8 cellular contexts compared by ENCODE assay signal in the genomic region with DNA sequence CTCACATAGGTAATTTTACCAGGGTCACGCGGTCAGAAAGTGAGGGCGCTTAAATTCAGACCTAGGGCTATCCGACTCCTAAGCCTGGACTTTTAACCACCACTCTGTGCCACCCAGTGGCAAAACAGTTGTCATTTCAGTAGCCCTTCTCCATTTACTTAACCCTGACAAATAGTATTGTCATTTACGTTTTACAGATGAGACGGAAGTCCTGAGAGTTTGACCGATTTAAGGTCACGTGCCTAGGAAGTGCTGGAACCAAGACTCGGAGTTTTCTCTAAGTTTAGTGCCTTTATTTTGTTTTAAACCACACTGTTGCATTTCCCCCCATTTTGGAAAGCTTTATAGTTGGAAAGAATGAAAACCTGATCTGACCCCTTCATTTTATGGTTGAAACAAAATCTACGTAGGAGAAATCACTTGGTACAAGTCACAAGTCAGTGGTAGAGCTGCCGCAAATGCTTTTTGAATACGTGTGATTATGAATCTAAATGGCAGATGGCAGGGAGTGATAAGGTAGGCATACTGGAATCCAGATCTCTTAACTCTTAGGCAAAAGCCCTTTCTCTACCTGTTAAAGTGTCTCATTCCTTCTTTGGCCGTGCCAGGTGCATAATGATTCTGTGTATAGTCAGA. TPM values are rescaled to one million over a fixed set of nuclear protein-coding genes. Genes with fewer than 3 reads are reported as not detected.
DNase-seq lines count a peak whose midpoint lies in the region; ATAC-seq and TF ChIP-seq lines count a peak whose summit lies in the region.

No MANE protein-coding gene starts in this region.

- H3K4me1 ChIP-seq in right atrium auricular region: peaks cover 0 to 42% of the 10 kb centered on the region in 2 donors

- H3K27me3 ChIP-seq in right atrium auricular region: no peaks in the 10 kb centered on the region

- peak overlapping the region; percentile 99 to 100 for H3K27ac Mint-ChIP-seq in activated naive CD4-positive, alpha-beta T cell treated with anti-CD3 and anti-CD28 coated beads, Interleukin-2, amount 50 U/mL, for 72 hours

- peak; percentile 31 for ATAC-seq in HG02678 (IDR thresholded peaks at IDR 0.05; ENCODE audit: unreplicated experiment)
- peak; percentile 45 to 54 for ATAC-seq in activated naive CD4-positive, alpha-beta T cell treated with anti-CD3 and anti-CD28 coated beads, Interleukin-2, amount 50 U/mL, for 72 hours
- ATAC-seq in sciatic nerve: peak; percentile 4

- peak overlapping the region; percentile 70 to 83 for H3K4me3 ChIP-seq in right atrium auricular region

- H3K9me3 Mint-ChIP-seq in activated naive CD4-positive, alpha-beta T cell treated with anti-CD3 and anti-CD28 coated beads, Interleukin-2, amount 50 U/mL, for 72 hours: no peaks in the 10 kb centered on the region

- H3K9me3 ChIP-seq in right atrium auricular region: no peaks in the 10 kb centered on the region

- intact Hi-C loops in sciatic nerve (cut with DNase I): no loop called here

- H3K27ac ChIP-seq in right atrium auricular region: peak overlapping the region; percentile 93 to 96

- DNase-seq in stimulated activated CD8-positive, alpha-beta memory T cell treated with anti-CD3 and anti-CD28 coated beads, Interleukin-15, amount 100 ng/mL, for 24 hours (ENCODE audit: low read depth): peak; percentile 5
- no peak for DNase-seq in stimulated activated CD8-positive, alpha-beta memory T cell treated with anti-CD3 and anti-CD28 coated beads, Interleukin-4, amount 100 ng/mL, for 48 hours
- peak; percentile 32 for DNase-seq in NCI-H2029 (lab: John Stamatoyannopoulos, UW)
- DNase-seq in activated naive CD4-positive, alpha-beta T cell treated with anti-CD3 and anti-CD28 coated beads, Interleukin-2, amount 50 U/mL, for 72 hours (ENCODE audit: low spot score in 2 of 2): peak in 1 of 2 donors; percentile 20
- no peak for DNase-seq in right atrium auricular region (ENCODE audit: low spot score)
- no peak for DNase-seq in sciatic nerve (ENCODE audit: low spot score)
- no peak for DNase-seq in T1000 (lab: John Stamatoyannopoulos, UW)

- no peak for TF ChIP-seq CTCF in right atrium auricular region (IDR thresholded peaks at IDR 0.05)

- H3K36me3 Mint-ChIP-seq in activated naive CD4-positive, alpha-beta T cell treated with anti-CD3 and anti-CD28 coated beads, Interleukin-2, amount 50 U/mL, for 72 hours: peaks cover 32% of the 10 kb centered on the region in 2 donors

- H3K36me3 ChIP-seq in right atrium auricular region: peaks cover 9% of the 10 kb centered on the region

RNA-seq across cellular contexts. Expression of a gene that starts 0.7 kb away (rescaled TPM):
- total RNA-seq in activated naive CD4-positive, alpha-beta T cell treated with anti-CD3 and anti-CD28 coated beads, Interleukin-2, amount 50 U/mL, for 72 hours: 10 to 100 TPM; 44.9 to 65.7 TPM
- total RNA-seq in right atrium auricular region: 10 to 100 TPM; 20.7 to 21.4 TPM
- 25.9 TPM for total RNA-seq in sciatic nerve

RNA-seq across cellular contexts. Expression of a gene that starts 0.7 kb away (rescaled TPM):
- 10 to 100 TPM; 22.7 to 39.8 TPM for total RNA-seq in activated naive CD4-positive, alpha-beta T cell treated with anti-CD3 and anti-CD28 coated beads, Interleukin-2, amount 50 U/mL, for 72 hours
- total RNA-seq in right atrium auricular region: 10 to 100 TPM; 19.2 to 23.2 TPM
- total RNA-seq in sciatic nerve: 16.0 TPM

RNA-seq across cellular contexts. Expression of a gene that starts 36.6 kb away (rescaled TPM):
- under 1 TPM in 1 of 2 donors, not detected in 1; 0.10 TPM for total RNA-seq in activated naive CD4-positive, alpha-beta T cell treated with anti-CD3 and anti-CD28 coated beads, Interleukin-2, amount 50 U/mL, for 72 hours
- total RNA-seq in right atrium auricular region (1 to 10 TPM; 2.8 to 3.2 TPM), sciatic nerve (11.5 TPM)

Comparison
In these comparisons a context has a peak if more than half of its experiments do, and no peak if none do; other contexts are left out.
1. DNase-seq: peak in stimulated activated CD8-positive, alpha-beta memory T cell treated with anti-CD3 and anti-CD28 coated beads, Interleukin-15, amount 100 ng/mL, for 24 hours (single experiment) and NCI-H2029 (single experiment); none in stimulated activated CD8-positive, alpha-beta memory T cell treated with anti-CD3 and anti-CD28 coated beads, Interleukin-4, amount 100 ng/mL, for 48 hours (single experiment), right atrium auricular region (single experiment), sciatic nerve (single experiment) and T1000 (single experiment).
2. Peak in every context shown above with its lines, with median percentiles within 50 percentile points of each other: ATAC-seq.